16 cellular contexts compared by ENCODE assay signal in genomic region chr22:37409557-37409956, GRCh38. TPM values are rescaled to one million over a fixed set of nuclear protein-coding genes. Genes with fewer than 3 reads are reported as not detected.
"Had no signal": no experiment of that assay in that cellular context is flagged by ENCODE, and none has a peak within 500 bp of the region (broad histone marks: within the 10 kb centered on the region; RNA-seq: fewer than 3 reads in every experiment).

No MANE protein-coding gene starts in this region.

- FAIRE-seq: keratinocyte had no signal

- H3K4me3 ChIP-seq: esophagus muscularis mucosa, left ventricle myocardium inferior, ovary, sigmoid colon, spleen, vagina had no signal

- H3K27ac ChIP-seq: esophagus muscularis mucosa, left ventricle myocardium inferior, ovary, sigmoid colon, spleen, vagina had no signal

- H3K4me1 ChIP-seq: left ventricle myocardium inferior, sigmoid colon, vagina had no signal

- H3K27ac Mint-ChIP-seq: activated naive CD4-positive, alpha-beta T cell treated with anti-CD3 and anti-CD28 coated beads for 36 hours; activated naive CD8-positive, alpha-beta T cell treated with anti-CD3 and anti-CD28 coated beads, Interleukin-2, amount 50 U/mL, for 24 hours; activated T-helper 17 cell treated with anti-CD3 and anti-CD28 coated beads, Interleukin-2, amount 50 U/mL, for 72 hours had no signal

- H3K4me3 Mint-ChIP-seq: activated naive CD4-positive, alpha-beta T cell treated with anti-CD3 and anti-CD28 coated beads for 36 hours; activated naive CD8-positive, alpha-beta T cell treated with anti-CD3 and anti-CD28 coated beads, Interleukin-2, amount 50 U/mL, for 24 hours; activated T-helper 17 cell treated with anti-CD3 and anti-CD28 coated beads, Interleukin-2, amount 50 U/mL, for 72 hours had no signal

- ATAC-seq: activated CD4-positive, CD25-positive, alpha-beta regulatory T cell treated with anti-CD3 and anti-CD28 coated beads, Interleukin-2, amount 50 U/mL, for 24 hours; activated naive CD8-positive, alpha-beta T cell treated with anti-CD3 and anti-CD28 coated beads, Interleukin-2, amount 50 U/mL, for 24 hours; activated T-helper 17 cell treated with anti-CD3 and anti-CD28 coated beads, Interleukin-2, amount 50 U/mL, for 72 hours had no signal

- DNase-seq: activated naive CD4-positive, alpha-beta T cell treated with anti-CD3 and anti-CD28 coated beads for 36 hours; activated naive CD8-positive, alpha-beta T cell treated with anti-CD3 and anti-CD28 coated beads, Interleukin-2, amount 50 U/mL, for 24 hours; aorta; cortex of kidney; effector CD4-positive, alpha-beta T cell; hippocampal formation; left ventricle myocardium inferior; ovary; sigmoid colon; spleen; stimulated activated CD4-positive, alpha-beta T cell treated with anti-CD3 and anti-CD28 coated beads, Interleukin-1b, Interleukin-23, amount 100 ng/mL, for 48 hours had no signal

- H3K27me3 ChIP-seq: ovary, vagina had no signal

- H3K9me3 Mint-ChIP-seq: activated naive CD4-positive, alpha-beta T cell treated with anti-CD3 and anti-CD28 coated beads for 36 hours; activated naive CD8-positive, alpha-beta T cell treated with anti-CD3 and anti-CD28 coated beads, Interleukin-2, amount 50 U/mL, for 24 hours; activated T-helper 17 cell treated with anti-CD3 and anti-CD28 coated beads, Interleukin-2, amount 50 U/mL, for 72 hours had no signal

- H3K9me3 ChIP-seq: esophagus muscularis mucosa, left ventricle myocardium inferior, ovary, sigmoid colon, spleen, vagina had no signal

- H3K36me3 ChIP-seq: esophagus muscularis mucosa, left ventricle myocardium inferior, ovary, sigmoid colon, spleen, vagina had no signal

RNA-seq across cellular contexts. Expression of gene ELFN2, which starts 17.7 kb away (rescaled TPM):
- total RNA-seq: left ventricle myocardium inferior, vagina had no signal
- polyA plus RNA-seq: aorta had no signal
